Comparison of ENCODE assay signal across 8 cellular contexts in genomic region chr5:132714456-132715307, GRCh38. TPM values are rescaled to one million over a fixed set of nuclear protein-coding genes. Genes with fewer than 3 reads are reported as not detected.
A peak's percentile ranks its signal among the peaks of the same experiment; 100 is the strongest.
DNase-seq lines count a peak whose midpoint lies in the region; ATAC-seq, FAIRE-seq and TF ChIP-seq lines count a peak whose summit lies in the region.

No MANE protein-coding gene starts in this region.

- H3K9me3 ChIP-seq in transverse colon = no peaks in the 10 kb centered on the region

- TF ChIP-seq POLR2A in transverse colon (IDR thresholded peaks at IDR 0.05) = no peak

- no peak for TF ChIP-seq EP300 in transverse colon (IDR thresholded peaks at IDR 0.05; ENCODE audit: low read depth)

- peaks cover 14% of the 10 kb centered on the region for H3K4me1 Mint-ChIP-seq in activated naive CD8-positive, alpha-beta T cell treated with anti-CD3 and anti-CD28 coated beads, Interleukin-2, amount 10 ng/mL, durations not matched to agents 7 days and 5 days
- H3K4me1 Mint-ChIP-seq in activated naive CD8-positive, alpha-beta T cell treated with anti-CD3 and anti-CD28 coated beads for 36 hours = peaks cover 11% of the 10 kb centered on the region

- no peaks in the 10 kb centered on the region for H3K27me3 Mint-ChIP-seq in activated naive CD8-positive, alpha-beta T cell treated with anti-CD3 and anti-CD28 coated beads, Interleukin-2, amount 10 ng/mL, durations not matched to agents 7 days and 5 days
- H3K27me3 Mint-ChIP-seq in activated naive CD8-positive, alpha-beta T cell treated with anti-CD3 and anti-CD28 coated beads for 36 hours = no peaks in the 10 kb centered on the region

- H3K27ac ChIP-seq in transverse colon = no peak overlapping the region

- peaks cover 0 to 3% (median 0%) of the 10 kb centered on the region in 4 donors for H3K4me1 ChIP-seq in transverse colon

- POLR2A ChIA-PET in activated naive CD8-positive, alpha-beta T cell treated with anti-CD3 and anti-CD28 coated beads, Interleukin-2, amount 10 ng/mL, durations not matched to agents 7 days and 5 days (lab: Charles Lee) = no interaction called here

- peak overlapping the region; percentile 73 for H3K27ac Mint-ChIP-seq in activated naive CD8-positive, alpha-beta T cell treated with anti-CD3 and anti-CD28 coated beads, Interleukin-2, amount 10 ng/mL, durations not matched to agents 7 days and 5 days
- no peak overlapping the region for H3K27ac Mint-ChIP-seq in activated naive CD8-positive, alpha-beta T cell treated with anti-CD3 and anti-CD28 coated beads for 36 hours

- in situ Hi-C loops in transverse colon (cut with MboI; ENCODE audit: low pct_ligation_motif_present in 1 of 4, low pct_unique_long_range_greater_than_20kb in 1 of 4, low sequenced_read_pairs in 3 of 4) = loop anchor here in 2 of 4 donors (25.0 kb wide), 1 partner anchor 327 kb away; no protein-coding TSS in a partner anchor

- H3K4me3 Mint-ChIP-seq in activated naive CD8-positive, alpha-beta T cell treated with anti-CD3 and anti-CD28 coated beads, Interleukin-2, amount 10 ng/mL, durations not matched to agents 7 days and 5 days = peak overlapping the region; percentile 65
- no peak overlapping the region for H3K4me3 Mint-ChIP-seq in activated naive CD8-positive, alpha-beta T cell treated with anti-CD3 and anti-CD28 coated beads for 36 hours

- no peak for FAIRE-seq in HTR-8/SVneo (lab: Jason Lieb, UNC)

- no peak for DNase-seq in activated naive CD8-positive, alpha-beta T cell treated with anti-CD3 and anti-CD28 coated beads, Interleukin-2, amount 10 ng/mL, durations not matched to agents 7 days and 5 days
- no peak for DNase-seq in activated naive CD8-positive, alpha-beta T cell treated with anti-CD3 and anti-CD28 coated beads for 36 hours
- DNase-seq in RKO (ENCODE audit: low spot score) (peak; percentile 43), fibroblast of mammary gland (ENCODE audit: low read depth) (peak; percentile 32), transverse colon (no peak), SKM-1 (lab: John Stamatoyannopoulos, UW; ENCODE audit: unreplicated experiment) (no peak), NCI-H526 (lab: John Stamatoyannopoulos, UW) (no peak), HTR-8/SVneo (ENCODE audit: insufficient read length, low spot score) (no peak)

- peaks cover 21% of the 10 kb centered on the region for H3K36me3 Mint-ChIP-seq in activated naive CD8-positive, alpha-beta T cell treated with anti-CD3 and anti-CD28 coated beads, Interleukin-2, amount 10 ng/mL, durations not matched to agents 7 days and 5 days
- peaks cover 8% of the 10 kb centered on the region for H3K36me3 Mint-ChIP-seq in activated naive CD8-positive, alpha-beta T cell treated with anti-CD3 and anti-CD28 coated beads for 36 hours

- H3K4me3 ChIP-seq in fibroblast of mammary gland (ENCODE audit: control insufficient read depth, low read depth, low read length) = no peak overlapping the region
- H3K4me3 ChIP-seq in transverse colon = no peak overlapping the region

- no peaks in the 10 kb centered on the region for H3K36me3 ChIP-seq in transverse colon

- no peaks in the 10 kb centered on the region for H3K27me3 ChIP-seq in transverse colon

- peak; percentile 39 for ATAC-seq in activated naive CD8-positive, alpha-beta T cell treated with anti-CD3 and anti-CD28 coated beads, Interleukin-2, amount 10 ng/mL, durations not matched to agents 7 days and 5 days (ENCODE audit: low read depth)

- TF ChIP-seq CTCF in fibroblast of mammary gland (conservative IDR thresholded peaks at IDR 0.05; ENCODE audit: control insufficient read depth, insufficient read depth, low read depth, low read length) (peak; percentile 51), transverse colon (IDR thresholded peaks at IDR 0.05) (peak; percentile 27 to 51 (median 40))

- WGBS in transverse colon (ENCODE audit: low coverage in 1 of 2), 2 donors = 50 to 63% methylated on average over 5 to 11 of the region's 11 CpGs

- intact Hi-C loops in transverse colon (cut with DNase I; ENCODE audit: low total_unique reads) = no loop called here

- H3K9me3 Mint-ChIP-seq in activated naive CD8-positive, alpha-beta T cell treated with anti-CD3 and anti-CD28 coated beads, Interleukin-2, amount 10 ng/mL, durations not matched to agents 7 days and 5 days = no peaks in the 10 kb centered on the region
- no peaks in the 10 kb centered on the region for H3K9me3 Mint-ChIP-seq in activated naive CD8-positive, alpha-beta T cell treated with anti-CD3 and anti-CD28 coated beads for 36 hours

RNA-seq across cellular contexts. Expression of gene KIF3A, which starts 22.7 kb away (rescaled TPM):
- total RNA-seq in activated naive CD8-positive, alpha-beta T cell treated with anti-CD3 and anti-CD28 coated beads, Interleukin-2, amount 10 ng/mL, durations not matched to agents 7 days and 5 days = 10 to 100 TPM; 16.8 to 19.3 TPM
- total RNA-seq in activated naive CD8-positive, alpha-beta T cell treated with anti-CD3 and anti-CD28 coated beads for 36 hours = 10 to 100 TPM; 10.7 to 11.1 TPM
- 1 to 10 TPM; 1.9 to 7.0 (median 2.8) TPM for total RNA-seq in transverse colon

RNA-seq across cellular contexts. Expression of gene CCNI2, which starts 32.5 kb away (rescaled TPM):
- total RNA-seq in activated naive CD8-positive, alpha-beta T cell treated with anti-CD3 and anti-CD28 coated beads, Interleukin-2, amount 10 ng/mL, durations not matched to agents 7 days and 5 days = 10 to 100 TPM in 1 of 2 experiments, 1 to 10 TPM in 1; 8.9 to 12.4 TPM
- 1 to 10 TPM; 6.9 to 8.4 TPM for total RNA-seq in activated naive CD8-positive, alpha-beta T cell treated with anti-CD3 and anti-CD28 coated beads for 36 hours
- total RNA-seq in transverse colon = 10 to 100 TPM in 1 of 4 donors, 1 to 10 TPM in 3; 3.0 to 13.0 (median 7.1) TPM

RNA-seq across cellular contexts. Expression of gene IL4, which starts 40.9 kb away (rescaled TPM):
- 1 to 10 TPM in 1 of 2 experiments, not detected in 1; 1.8 TPM for total RNA-seq in activated naive CD8-positive, alpha-beta T cell treated with anti-CD3 and anti-CD28 coated beads, Interleukin-2, amount 10 ng/mL, durations not matched to agents 7 days and 5 days
- not detected for total RNA-seq in activated naive CD8-positive, alpha-beta T cell treated with anti-CD3 and anti-CD28 coated beads for 36 hours
- total RNA-seq in transverse colon = not detected

RNA-seq across cellular contexts. Expression of gene IL13, which starts 56.7 kb away (rescaled TPM):
- under 1 TPM; 0.30 to 0.37 TPM for total RNA-seq in activated naive CD8-positive, alpha-beta T cell treated with anti-CD3 and anti-CD28 coated beads, Interleukin-2, amount 10 ng/mL, durations not matched to agents 7 days and 5 days
- under 1 TPM; 0.44 to 0.72 TPM for total RNA-seq in activated naive CD8-positive, alpha-beta T cell treated with anti-CD3 and anti-CD28 coated beads for 36 hours
- not detected for total RNA-seq in transverse colon

Comparison
In these comparisons a context has a peak if more than half of its experiments do, and no peak if none do; other contexts are left out.
1. DNase-seq: peak in RKO (single experiment) and fibroblast of mammary gland (single experiment); none in activated naive CD8-positive, alpha-beta T cell treated with anti-CD3 and anti-CD28 coated beads, Interleukin-2, amount 10 ng/mL, durations not matched to agents 7 days and 5 days (single experiment), activated naive CD8-positive, alpha-beta T cell treated with anti-CD3 and anti-CD28 coated beads for 36 hours (single experiment), transverse colon (single experiment), SKM-1 (single experiment), NCI-H526 (0 of 2) and HTR-8/SVneo (single experiment).